In genomic region chr10:12605580-12606405, GRCh38 we compare ENCODE assay signal across 1 cellular context.
TF ChIP-seq lines count a peak whose summit lies in the region.

No MANE protein-coding gene starts in this region.

TF ChIP-seq in HepG2, 621 proteins besides CTCF, POLR2A, EP300 and RAD21 (continued from another document):
- TF ChIP-seq ZNF574 (CRISPR knock-in tag; IDR thresholded peaks at IDR 0.05) (peak; percentile 34; the same call in 1 of the 2 replicates), PHF8 (CRISPR knock-in tag; IDR thresholded peaks at IDR 0.05) (no peak), ZSCAN9 (CRISPR knock-in tag; IDR thresholded peaks at IDR 0.05; ENCODE audit: borderline replicate concordance) (no peak), ZNF274 (CRISPR knock-in tag; IDR thresholded peaks at IDR 0.05) (no peak), ZUFSP (CRISPR knock-in tag; IDR thresholded peaks at IDR 0.05; ENCODE audit: borderline replicate concordance) (no peak), ZSCAN5A (CRISPR knock-in tag; IDR thresholded peaks at IDR 0.05; ENCODE audit: borderline replicate concordance) (no peak), HES4 (CRISPR knock-in tag; IDR thresholded peaks at IDR 0.05; ENCODE audit: borderline replicate concordance) (no peak), ZFP36L2 (CRISPR knock-in tag; IDR thresholded peaks at IDR 0.05) (no peak), ZNF407 (CRISPR knock-in tag; IDR thresholded peaks at IDR 0.05; ENCODE audit: not compliant biosample characterization) (no peak), HOXD1 (CRISPR knock-in tag; IDR thresholded peaks at IDR 0.05) (no peak), GPBP1L1 (CRISPR knock-in tag; IDR thresholded peaks at IDR 0.05) (no peak), ZNF678 (CRISPR knock-in tag; IDR thresholded peaks at IDR 0.05) (no peak), STAG1 (CRISPR knock-in tag; IDR thresholded peaks at IDR 0.05) (no peak), ZNF337 (CRISPR knock-in tag; IDR thresholded peaks at IDR 0.05; ENCODE audit: borderline replicate concordance, low read depth) (no peak), ZFP41 (CRISPR knock-in tag; IDR thresholded peaks at IDR 0.05; ENCODE audit: borderline replicate concordance) (no peak), HOXA9 (CRISPR knock-in tag; IDR thresholded peaks at IDR 0.05; ENCODE audit: borderline replicate concordance) (no peak), ZNF770 (CRISPR knock-in tag; IDR thresholded peaks at IDR 0.05) (no peak), THAP11 (CRISPR knock-in tag; IDR thresholded peaks at IDR 0.05) (no peak), NR2F6 (IDR thresholded peaks at IDR 0.05) (no peak), NR2F6 (CRISPR knock-in tag; IDR thresholded peaks at IDR 0.05) (peak; percentile 61), ZNF253 (CRISPR knock-in tag; IDR thresholded peaks at IDR 0.05; ENCODE audit: borderline replicate concordance) (no peak), ZNF567 (CRISPR knock-in tag; IDR thresholded peaks at IDR 0.05; ENCODE audit: borderline replicate concordance) (no peak), ZMYM4 (CRISPR knock-in tag; IDR thresholded peaks at IDR 0.05) (peak; percentile 53; the same call in 1 of the 2 replicates), ZFP62 (CRISPR knock-in tag; IDR thresholded peaks at IDR 0.05) (no peak), ZNF674 (CRISPR knock-in tag; IDR thresholded peaks at IDR 0.05; ENCODE audit: low read depth) (no peak), ZNF775 (CRISPR knock-in tag; IDR thresholded peaks at IDR 0.05; ENCODE audit: borderline replicate concordance) (no peak), FOXA1 (IDR thresholded peaks at IDR 0.05) (no peak), FOXA1 (CRISPR knock-in tag; IDR thresholded peaks at IDR 0.05) (peak; percentile 96), ZNF607 (CRISPR knock-in tag; IDR thresholded peaks at IDR 0.05; ENCODE audit: borderline replicate concordance) (no peak), ZNF577 (CRISPR knock-in tag; IDR thresholded peaks at IDR 0.05; ENCODE audit: borderline replicate concordance, low read depth) (no peak), FOSL2 (CRISPR knock-in tag; IDR thresholded peaks at IDR 0.05) (peak; percentile 22; the same call in 1 of the 2 replicates), ZNF12 (CRISPR knock-in tag; IDR thresholded peaks at IDR 0.05) (no peak), AGO2 (optimal IDR thresholded peaks at IDR 0.05; ENCODE audit: low read depth, low read length) (no peak), ZNF468 (CRISPR knock-in tag; IDR thresholded peaks at IDR 0.05) (no peak), SSRP1 (CRISPR knock-in tag; IDR thresholded peaks at IDR 0.05) (no peak), NFIB (CRISPR knock-in tag; IDR thresholded peaks at IDR 0.05; ENCODE audit: borderline replicate concordance) (no peak), ZNF709 (CRISPR knock-in tag; IDR thresholded peaks at IDR 0.05) (no peak), EED (CRISPR knock-in tag; IDR thresholded peaks at IDR 0.05) (no peak)
TF ChIP-seq in HepG2: peak in this region for 68.
